In the genomic region with DNA sequence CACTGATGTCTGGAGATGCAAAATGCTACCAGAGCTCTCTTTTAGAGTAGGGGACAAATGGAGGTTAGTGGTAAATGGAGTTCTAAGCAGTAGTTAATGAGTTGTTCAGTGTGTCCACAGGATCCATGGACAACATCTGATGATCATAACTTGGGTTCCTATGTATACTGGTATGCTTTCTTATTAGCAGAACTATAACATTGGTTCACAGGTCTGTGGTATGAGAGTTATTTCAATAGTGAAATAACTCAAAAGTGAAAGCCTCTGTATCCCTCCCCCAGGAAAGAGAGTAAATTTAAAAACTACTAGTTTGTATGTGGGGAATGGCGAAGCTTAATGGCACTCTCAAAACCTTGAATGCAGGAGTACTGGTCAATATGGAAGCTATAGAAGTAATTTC, we compare ENCODE assay signal across 17 cellular contexts.
A peak's percentile ranks its signal among the peaks of the same experiment; 100 is the strongest.
DNase-seq lines count a peak whose midpoint lies in the region; ATAC-seq and TF ChIP-seq lines count a peak whose summit lies in the region.
"Had no signal": no experiment of that assay in that cellular context is flagged by ENCODE, and none has a peak within 500 bp of the region (broad histone marks: within the 10 kb centered on the region; RNA-seq: fewer than 3 reads in every experiment).

No MANE protein-coding gene starts in this region.

- H3K27me3 ChIP-seq in heart left ventricle: no peaks in the 10 kb centered on the region
- no peaks in the 10 kb centered on the region for H3K27me3 ChIP-seq in PC-9 (ENCODE audit: insufficient read depth, low read depth)
- H3K27me3 ChIP-seq in ascending aorta: no peaks in the 10 kb centered on the region

- no peak for TF ChIP-seq POLR2A in heart left ventricle (IDR thresholded peaks at IDR 0.05)

- H3K79me2 ChIP-seq in PC-9 (ENCODE audit: low read depth): no peaks in the 10 kb centered on the region

- H3K9me2 ChIP-seq in PC-9 (ENCODE audit: insufficient read depth): no peaks in the 10 kb centered on the region

- no peak overlapping the region for H3K4me2 ChIP-seq in PC-9

- TF ChIP-seq CTCF in heart left ventricle (IDR thresholded peaks at IDR 0.05) (no peak), PC-9 (conservative IDR thresholded peaks at IDR 0.05) (no peak), ascending aorta (IDR thresholded peaks at IDR 0.05) (no peak)

- 87 to 100% (median 98%) methylated on average over 1 of the region's 1 CpG for WGBS in heart left ventricle, 4 donors

- DNase-seq in heart left ventricle (no peak), PC-9 (no peak), NCI-H187 (lab: John Stamatoyannopoulos, UW) (no peak), ascending aorta (ENCODE audit: low spot score in 2 of 2) (no peak)
- DNase-seq: C1 segment of cervical spinal cord; Calu3; CD4-positive, alpha-beta memory T cell; COR-L47; DMS53; DMS79 treated with DMSO at 0.1 percent for 48 hours; GF-D8; GM23248; H9 had no signal

- no peak overlapping the region for H3K4me3 ChIP-seq in heart left ventricle
- H3K4me3 ChIP-seq in PC-9: no peak overlapping the region
- no peak overlapping the region for H3K4me3 ChIP-seq in ascending aorta
- H3K4me3 ChIP-seq: GM23248 had no signal

- peak; percentile 69 for ATAC-seq in GM19351 (IDR thresholded peaks at IDR 0.05; ENCODE audit: unreplicated experiment)
- ATAC-seq in HG02852 (IDR thresholded peaks at IDR 0.05; ENCODE audit: unreplicated experiment): peak; percentile 47
- peak; percentile 40 for ATAC-seq in HG03432 (IDR thresholded peaks at IDR 0.05; ENCODE audit: unreplicated experiment)
- ATAC-seq in heart left ventricle: no peak
- ATAC-seq: HCT116 had no signal

- H2AFZ ChIP-seq in PC-9: no peak overlapping the region
- H2AFZ ChIP-seq: GM23248 had no signal

- H3K9me3 ChIP-seq in heart left ventricle: peaks cover 0 to 17% (median 8%) of the 10 kb centered on the region in 12 donors
- no peaks in the 10 kb centered on the region for H3K9me3 ChIP-seq in PC-9 (ENCODE audit: insufficient read depth, low read depth)
- H3K9me3 ChIP-seq in ascending aorta: peaks cover 0 to 7% of the 10 kb centered on the region in 2 donors

- BruUV-seq in PC-9 (replicated peaks; lab: Mats Ljungman, UMichigan): no TSS peak

- POLR2A ChIA-PET in PC-9 (lab: Charles Lee; ENCODE audit: unreplicated experiment): no interaction called here

- H4K20me1 ChIP-seq in PC-9 (ENCODE audit: insufficient read depth): no peaks in the 10 kb centered on the region

- no peaks in the 10 kb centered on the region for H3K36me3 ChIP-seq in heart left ventricle
- no peaks in the 10 kb centered on the region for H3K36me3 ChIP-seq in PC-9 (ENCODE audit: low read depth)
- no peaks in the 10 kb centered on the region for H3K36me3 ChIP-seq in ascending aorta

- CTCF ChIA-PET in PC-9 (lab: Charles Lee): no interaction called here

- H3K4me1 ChIP-seq in heart left ventricle (no peaks in the 10 kb centered on the region), PC-9 (replicated peaks; ENCODE audit: insufficient read depth) (no peaks in the 10 kb centered on the region), ascending aorta (no peaks in the 10 kb centered on the region)

- H3K27ac ChIP-seq in heart left ventricle (no peak overlapping the region), PC-9 (no peak overlapping the region), ascending aorta (no peak overlapping the region)
- H3K27ac ChIP-seq: GM23248 had no signal

- no peaks in the 10 kb centered on the region for H3F3A ChIP-seq in PC-9 (ENCODE audit: insufficient read depth, low read depth)

- intact Hi-C loops in heart left ventricle (cut with DNase I) (no loop called here), PC-9 (cut with micrococcal nuclease; ENCODE audit: unreplicated experiment) (no loop called here), ascending aorta (cut with DNase I) (no loop called here)

Comparison
In these comparisons a context has a peak if more than half of its experiments do, and no peak if none do; other contexts are left out.
1. ATAC-seq: peak in GM19351 (single experiment), HG02852 (single experiment) and HG03432 (single experiment); none in heart left ventricle (0 of 4).